In the genomic region with DNA sequence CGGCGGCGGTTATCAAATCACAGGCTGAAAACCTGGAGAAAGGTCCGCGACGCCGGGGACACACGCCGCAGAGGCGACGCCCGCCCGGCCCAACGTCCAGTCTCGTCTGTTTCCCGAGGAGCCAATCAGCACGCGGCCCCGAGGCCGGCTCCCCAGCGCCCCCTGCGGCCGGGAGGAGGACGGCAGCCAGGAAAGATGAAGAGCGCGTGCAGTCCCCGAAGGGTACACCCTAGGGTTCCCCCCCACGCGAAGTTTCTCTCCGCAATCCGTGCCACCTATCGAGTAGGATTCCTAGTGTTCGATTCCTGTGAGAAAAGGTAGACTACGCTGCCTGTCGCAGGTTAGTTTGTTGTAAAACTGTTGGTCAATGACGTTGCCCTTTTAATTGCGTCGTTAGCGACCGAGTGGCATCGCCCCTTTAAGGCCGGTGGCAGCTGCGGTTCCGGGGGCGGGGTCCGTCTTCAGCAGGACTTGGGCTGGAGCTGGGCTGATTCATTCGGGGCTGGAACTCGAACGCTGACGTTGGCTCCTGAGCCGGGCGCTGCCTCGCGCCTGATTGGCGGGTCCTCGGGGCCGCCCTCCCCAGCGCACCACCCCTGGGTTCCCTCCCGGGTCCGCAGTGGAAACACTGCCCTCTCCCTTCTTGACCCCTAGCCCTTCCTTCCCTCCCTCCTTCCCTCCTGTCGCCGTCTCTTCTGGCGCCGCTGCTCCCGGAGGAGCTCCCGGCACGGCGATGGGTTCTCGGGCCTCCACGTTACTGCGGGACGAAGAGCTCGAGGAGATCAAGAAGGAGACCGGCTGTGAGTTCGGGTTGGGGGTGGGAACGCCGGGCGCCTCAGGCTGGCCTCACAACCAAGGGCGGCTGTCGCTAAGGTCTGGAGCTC, we compare ENCODE assay signal across 1 cellular context.
TF ChIP-seq lines count a peak whose summit lies in the region.

A gene (plus strand): TSS at position 619 of the 884 bp plus-strand sequence. CDS start 115 bp downstream, at position 734.
A gene with protein sequence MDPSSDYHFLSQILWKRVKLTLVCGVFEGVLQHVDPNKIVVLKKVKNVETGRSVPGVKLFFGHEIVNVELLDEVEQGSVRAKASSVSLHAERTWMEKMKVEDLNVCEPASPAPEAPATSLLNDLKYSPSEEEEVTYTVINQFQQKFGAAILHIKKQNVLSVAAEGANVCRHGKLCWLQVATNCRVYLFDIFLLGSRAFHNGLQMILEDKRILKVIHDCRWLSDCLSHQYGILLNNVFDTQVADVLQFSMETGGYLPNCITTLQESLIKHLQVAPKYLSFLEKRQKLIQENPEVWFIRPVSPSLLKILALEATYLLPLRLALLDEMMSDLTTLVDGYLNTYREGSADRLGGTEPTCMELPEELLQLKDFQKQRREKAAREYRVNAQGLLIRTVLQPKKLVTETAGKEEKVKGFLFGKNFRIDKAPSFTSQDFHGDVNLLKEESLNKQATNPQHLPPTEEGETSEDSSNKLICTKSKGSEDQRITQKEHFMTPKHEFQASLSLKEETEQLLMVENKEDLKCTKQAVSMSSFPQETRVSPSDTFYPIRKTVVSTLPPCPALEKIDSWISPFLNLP (minus strand): TSS at position 108 of the 884 bp plus-strand sequence. CDS start 4,182 bp downstream, outside the sequence.

TF ChIP-seq in liver, 16 proteins besides CTCF, POLR2A, EP300 and RAD21 (continued from another document):
- TF ChIP-seq, protein P1, sequence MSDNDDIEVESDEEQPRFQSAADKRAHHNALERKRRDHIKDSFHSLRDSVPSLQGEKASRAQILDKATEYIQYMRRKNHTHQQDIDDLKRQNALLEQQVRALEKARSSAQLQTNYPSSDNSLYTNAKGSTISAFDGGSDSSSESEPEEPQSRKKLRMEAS (IDR thresholded peaks at IDR 0.05): peak; percentile 99
- TF ChIP-seq NR2F2 (IDR thresholded peaks at IDR 0.05) (peak; percentile 95), HNF4G (IDR thresholded peaks at IDR 0.05) (no peak), JUND (IDR thresholded peaks at IDR 0.05) (peak; percentile 84 to 90), SP1 (IDR thresholded peaks at IDR 0.05) (peak; percentile 83), TAF1 (conservative IDR thresholded peaks at IDR 0.05) (peak; percentile 98)
- TF ChIP-seq, protein P2, sequence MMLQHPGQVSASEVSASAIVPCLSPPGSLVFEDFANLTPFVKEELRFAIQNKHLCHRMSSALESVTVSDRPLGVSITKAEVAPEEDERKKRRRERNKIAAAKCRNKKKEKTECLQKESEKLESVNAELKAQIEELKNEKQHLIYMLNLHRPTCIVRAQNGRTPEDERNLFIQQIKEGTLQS (IDR thresholded peaks at IDR 0.05): peak; percentile 33
- TF ChIP-seq, protein P3, sequence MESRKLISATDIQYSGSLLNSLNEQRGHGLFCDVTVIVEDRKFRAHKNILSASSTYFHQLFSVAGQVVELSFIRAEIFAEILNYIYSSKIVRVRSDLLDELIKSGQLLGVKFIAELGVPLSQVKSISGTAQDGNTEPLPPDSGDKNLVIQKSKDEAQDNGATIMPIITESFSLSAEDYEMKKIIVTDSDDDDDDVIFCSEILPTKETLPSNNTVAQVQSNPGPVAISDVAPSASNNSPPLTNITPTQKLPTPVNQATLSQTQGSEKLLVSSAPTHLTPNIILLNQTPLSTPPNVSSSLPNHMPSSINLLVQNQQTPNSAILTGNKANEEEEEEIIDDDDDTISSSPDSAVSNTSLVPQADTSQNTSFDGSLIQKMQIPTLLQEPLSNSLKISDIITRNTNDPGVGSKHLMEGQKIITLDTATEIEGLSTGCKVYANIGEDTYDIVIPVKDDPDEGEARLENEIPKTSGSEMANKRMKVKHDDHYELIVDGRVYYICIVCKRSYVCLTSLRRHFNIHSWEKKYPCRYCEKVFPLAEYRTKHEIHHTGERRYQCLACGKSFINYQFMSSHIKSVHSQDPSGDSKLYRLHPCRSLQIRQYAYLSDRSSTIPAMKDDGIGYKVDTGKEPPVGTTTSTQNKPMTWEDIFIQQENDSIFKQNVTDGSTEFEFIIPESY (IDR thresholded peaks at IDR 0.05): peak; percentile 83
